In the genomic region with DNA sequence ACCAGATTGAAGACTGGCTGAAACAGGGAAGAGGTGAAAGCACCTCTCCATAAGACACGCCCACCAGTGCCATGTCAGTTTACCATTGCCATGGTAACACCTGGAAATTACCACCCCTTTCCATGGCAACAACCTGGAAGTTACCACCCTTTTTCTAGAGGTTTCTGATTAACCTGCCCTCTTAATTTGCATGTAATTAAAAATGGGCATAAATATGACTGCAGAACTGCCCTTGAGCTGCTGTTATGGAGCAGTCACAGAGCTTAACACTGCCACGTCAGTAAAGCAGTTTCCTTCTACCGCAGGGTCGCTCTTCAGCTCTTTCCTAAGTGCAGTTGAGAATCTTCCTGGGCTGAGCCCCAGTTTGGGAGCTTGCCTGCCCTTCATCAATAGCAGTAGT, we compare ENCODE assay signal across 8 cellular contexts. TPM values are rescaled to one million over a fixed set of nuclear protein-coding genes. Genes with fewer than 3 reads are reported as not detected.
A peak's percentile ranks its signal among the peaks of the same experiment; 100 is the strongest.
DNase-seq lines count a peak whose midpoint lies in the region; ATAC-seq and TF ChIP-seq lines count a peak whose summit lies in the region.

No MANE protein-coding gene starts in this region.

- CTCF ChIA-PET in RWPE1 (lab: Yijun Ruan, JAX): interaction anchor here (0.7 kb wide), 1 partner anchor 198 kb away, joined by 5 read pairs; no protein-coding TSS in a partner anchor

- intact Hi-C loops in spleen (cut with DNase I; ENCODE audit: low total_unique reads): no loop called here

- DNase-seq in MV-4-11 (lab: John Stamatoyannopoulos, UW) (peak; percentile 37), spleen (no peak), RWPE1 (ENCODE audit: low spot score) (no peak), Ammon's horn (ENCODE audit: low spot score) (no peak)
- DNase-seq in effector CD4-positive, alpha-beta T cell: peak; percentile 60

- TF ChIP-seq CTCF in spleen (IDR thresholded peaks at IDR 0.05 in 8 of 11, conservative IDR thresholded peaks at IDR 0.05 in 3 of 11): no peak
- no peak for TF ChIP-seq CTCF in RWPE1 (conservative IDR thresholded peaks at IDR 0.05; ENCODE audit: low read depth)

- peak overlapping the region in 1 of 8 donors; percentile 2 for H3K4me3 ChIP-seq in spleen

- H3K4me1 ChIP-seq in spleen: peaks cover 46 to 100% (median 80%) of the 10 kb centered on the region in 6 donors

- 32 to 69% (median 46%) methylated on average over 4 of the region's 4 CpGs for WGBS in spleen, 5 donors

- no peak for TF ChIP-seq POLR2A in spleen (IDR thresholded peaks at IDR 0.05)

- ATAC-seq in GM18498 (IDR thresholded peaks at IDR 0.05; ENCODE audit: unreplicated experiment) (peak; percentile 50), GM21526 (IDR thresholded peaks at IDR 0.05; ENCODE audit: low FRiP score, unreplicated experiment) (peak; percentile 36), GM21360 (IDR thresholded peaks at IDR 0.05; ENCODE audit: unreplicated experiment) (no peak)

- H3K9me3 ChIP-seq in spleen: no peaks in the 10 kb centered on the region

- H3K36me3 ChIP-seq in spleen: no peaks in the 10 kb centered on the region

- no peaks in the 10 kb centered on the region for H3K27me3 ChIP-seq in spleen (replicated peaks in 1 of 7)

- POLR2A ChIA-PET in RWPE1 (lab: Yijun Ruan, JAX; ENCODE audit: low non-redundant PET): no interaction called here

- peak overlapping the region; percentile 24 to 93 (median 85) for H3K27ac ChIP-seq in spleen
- no peak overlapping the region for H3K27ac ChIP-seq in RWPE1

RNA-seq across cellular contexts. Expression of gene RASSF3, which starts 55.2 kb away (rescaled TPM):
- total RNA-seq in spleen: 100 to 1,000 TPM in 3 of 7 donors, 10 to 100 TPM in 4; 69.1 to 120 (median 97.0) TPM
- 10 to 100 TPM; 31.0 to 51.5 (median 31.8) TPM for polyA plus RNA-seq in spleen

Comparison
In these comparisons a context has a peak if more than half of its experiments do, and no peak if none do; other contexts are left out.
1. DNase-seq: peak in MV-4-11 (single experiment) and effector CD4-positive, alpha-beta T cell (single experiment); none in spleen (single experiment), RWPE1 (single experiment) and Ammon's horn (single experiment).